Comparison of ENCODE assay signal across 21 cellular contexts in genomic region chr4:185099024-185099682, GRCh38. TPM values are rescaled to one million over a fixed set of nuclear protein-coding genes. Genes with fewer than 3 reads are reported as not detected.
A peak's percentile ranks its signal among the peaks of the same experiment; 100 is the strongest.
DNase-seq lines count a peak whose midpoint lies in the region; TF ChIP-seq lines count a peak whose summit lies in the region.
"Had no signal": no experiment of that assay in that cellular context is flagged by ENCODE, and none has a peak within 500 bp of the region (broad histone marks: within the 10 kb centered on the region; RNA-seq: fewer than 3 reads in every experiment).

No MANE protein-coding gene starts in this region.

- DNase-seq in BE2C (peak; percentile 60), H9 (no peak), endodermal cell (peak; percentile 60), left kidney (ENCODE audit: low read depth, low spot score) (peak; percentile 19), NOMO-1 treated with DMSO at 0.1 percent for 48 hours (lab: John Stamatoyannopoulos, UW; ENCODE audit: unreplicated experiment) (no peak), T1000 (lab: John Stamatoyannopoulos, UW) (no peak)
- DNase-seq in activated CD4-positive, alpha-beta T cell treated with anti-CD3 and anti-CD28 coated beads for 1 hour: no peak
- DNase-seq: GDM1, GOT3, Karpas-422, MV-4-11, NCI-H1105 treated with DMSO at 0.1 percent for 48 hours, NCI-H2081, NCI-H2171, NCI-H345, NCI-H524, NCI-H82, Peyer's patch had no signal

- H4K5ac ChIP-seq in H9 (ENCODE audit: insufficient read length, low read depth, low read length): no peak overlapping the region

- H3K79me1 ChIP-seq in H9 (ENCODE audit: insufficient read depth, low read depth, low read length, poor library complexity, severe bottlenecking): no peaks in the 10 kb centered on the region

- H4K8ac ChIP-seq in H9 (replicated peaks; ENCODE audit: insufficient read length, low read depth, low read length): no peak overlapping the region

- peak overlapping the region; percentile 29 for H2AFZ ChIP-seq in H9 (ENCODE audit: low read length)

- no peaks in the 10 kb centered on the region; the same call in 1 of the 2 replicates for H3K27me3 Mint-ChIP-seq in H9 (ENCODE audit: low read depth)
- peaks cover 5% of the 10 kb centered on the region for H3K27me3 Mint-ChIP-seq in endodermal cell (ENCODE audit: insufficient read depth)

- no peak overlapping the region for H2AK5ac ChIP-seq in H9 (ENCODE audit: insufficient read length, low read length)

- H3K36me3 Mint-ChIP-seq in H9 (ENCODE audit: insufficient read depth in 1 of 3, low read depth in 3 of 3) (no peaks in the 10 kb centered on the region; a peak in 2 of 7 replicates), endodermal cell (ENCODE audit: low read depth) (no peaks in the 10 kb centered on the region)
- H3K36me3 Mint-ChIP-seq: CD14-positive monocyte had no signal

- no peak overlapping the region for H3K4ac ChIP-seq in H9 (ENCODE audit: low read depth, low read length)

- no peak overlapping the region for H3K23ac ChIP-seq in H9 (ENCODE audit: insufficient read length, low read depth, low read length)

- H2BK12ac ChIP-seq in H9 (ENCODE audit: insufficient read length, low read depth, low read length): no peak overlapping the region

- no peak overlapping the region for H4K91ac ChIP-seq in H9 (ENCODE audit: insufficient read length, low read depth, low read length)

- no peaks in the 10 kb centered on the region for H3K27me3 ChIP-seq in BE2C
- H3K27me3 ChIP-seq in H9 (ENCODE audit: insufficient read depth, low read length): no peaks in the 10 kb centered on the region
- no peaks in the 10 kb centered on the region for H3K27me3 ChIP-seq in endodermal cell (ENCODE audit: control insufficient read depth, insufficient read depth, low read length, poor library complexity, severe bottlenecking)
- H3K27me3 ChIP-seq: Peyer's patch had no signal

- no peak overlapping the region for H3K56ac ChIP-seq in H9 (ENCODE audit: insufficient read length, low read depth, low read length)

- no peaks in the 10 kb centered on the region for H3K23me2 ChIP-seq in H9 (ENCODE audit: insufficient read length, low read depth, low read length, poor library complexity, severe bottlenecking)

- H3K4me2 ChIP-seq in H9 (ENCODE audit: insufficient read depth, insufficient read length, low read length): no peak overlapping the region

- H3K4me3 Mint-ChIP-seq in H9 (no peak overlapping the region; a peak in 1 of 5 replicates), endodermal cell (no peak overlapping the region)
- H3K4me3 Mint-ChIP-seq: CD14-positive monocyte had no signal

- H3T11ph ChIP-seq in H9 (ENCODE audit: low read length): no peak overlapping the region

- no peak overlapping the region for H2BK20ac ChIP-seq in H9 (ENCODE audit: low read depth, low read length, poor library complexity, severe bottlenecking)

- H3K4me1 Mint-ChIP-seq in H9 (peaks cover 14 to 18% of the 10 kb centered on the region in 2 experiments), endodermal cell (peaks cover 4% of the 10 kb centered on the region)
- H3K4me1 Mint-ChIP-seq: CD14-positive monocyte, IgD-negative memory B cell had no signal

- no peaks in the 10 kb centered on the region for H3K79me2 ChIP-seq in H9 (ENCODE audit: insufficient read depth, low read length)

- H2BK120ac ChIP-seq in H9 (ENCODE audit: low read depth, low read length, poor library complexity, severe bottlenecking): no peak overlapping the region

- H3K27ac Mint-ChIP-seq in H9 (no peak overlapping the region), endodermal cell (no peak overlapping the region)
- H3K27ac Mint-ChIP-seq: CD14-positive monocyte, IgD-negative memory B cell had no signal

- H3K9ac ChIP-seq in H9 (ENCODE audit: extremely low read depth, insufficient read length, low read length): no peak overlapping the region
- no peak overlapping the region for H3K9ac ChIP-seq in endodermal cell (ENCODE audit: extremely low read depth, low read length, poor library complexity, severe bottlenecking)

- no CpG with 5 or more reads among the region's 8 CpGs for WGBS in H9 (ENCODE audit: extremely low coverage, insufficient read length, low lambda C conversion rate)
- WGBS in endodermal cell (ENCODE audit: insufficient coverage in 1 of 2, insufficient read length in 1 of 2), 2 experiments: 72 to 83% methylated on average over 6 to 8 of the region's 8 CpGs

- H3K18ac ChIP-seq in H9 (ENCODE audit: insufficient read length, low read depth, low read length): peak overlapping the region; percentile 36

- H3K4me3 ChIP-seq in BE2C (ENCODE audit: low read depth, low read length) (no peak overlapping the region), endodermal cell (ENCODE audit: low read length) (no peak overlapping the region)
- H3K4me3 ChIP-seq: Peyer's patch, SK-N-MC had no signal

- no peaks in the 10 kb centered on the region for H4K20me1 ChIP-seq in H9 (ENCODE audit: control insufficient read depth, insufficient read depth, insufficient read length)

- no peak overlapping the region for H2BK15ac ChIP-seq in H9 (ENCODE audit: low read depth, low read length)

- H3K9me3 ChIP-seq in BE2C: no peaks in the 10 kb centered on the region
- no peaks in the 10 kb centered on the region for H3K9me3 ChIP-seq in H9 (ENCODE audit: control insufficient read depth, low read depth, low read length)
- H3K9me3 ChIP-seq in endodermal cell (ENCODE audit: control insufficient read depth, low read length): no peaks in the 10 kb centered on the region
- H3K9me3 ChIP-seq: Peyer's patch had no signal

- no peak overlapping the region for H3K27ac ChIP-seq in H9 (ENCODE audit: insufficient read length, low read depth, low read length)
- H3K27ac ChIP-seq in endodermal cell (ENCODE audit: low read depth, low read length): no peak overlapping the region
- H3K27ac ChIP-seq: Peyer's patch, SK-N-MC had no signal

- H2BK5ac ChIP-seq in H9 (ENCODE audit: insufficient read length, low read length): no peak overlapping the region

- H3K36me3 ChIP-seq in BE2C: no peaks in the 10 kb centered on the region
- no peaks in the 10 kb centered on the region for H3K36me3 ChIP-seq in endodermal cell (ENCODE audit: control insufficient read depth, insufficient read depth, low read length)
- H3K36me3 ChIP-seq: Peyer's patch had no signal

- peaks cover 4% of the 10 kb centered on the region for H3K4me1 ChIP-seq in BE2C
- H3K4me1 ChIP-seq in H9 (ENCODE audit: insufficient read depth, low read length): no peaks in the 10 kb centered on the region
- H3K4me1 ChIP-seq in endodermal cell (ENCODE audit: control insufficient read depth, insufficient read depth, low read length): no peaks in the 10 kb centered on the region
- H3K4me1 ChIP-seq: Peyer's patch had no signal

- 0 out of 2 replicates have a peak, but pooled peaks have one; percentile 8 for TF ChIP-seq CTCF in BE2C (IDR thresholded peaks at IDR 0.05; ENCODE audit: low read depth, low read length)
- TF ChIP-seq CTCF in H9 (conservative IDR thresholded peaks at IDR 0.05): no peak
- TF ChIP-seq CTCF in endodermal cell (conservative IDR thresholded peaks at IDR 0.05): no peak

- H3K9me3 Mint-ChIP-seq in H9 (no peaks in the 10 kb centered on the region; a peak in 1 of 5 replicates), endodermal cell (no peaks in the 10 kb centered on the region)

- peak overlapping the region; percentile 70; the same call in 1 of the 2 replicates for H3K14ac ChIP-seq in H9 (ENCODE audit: insufficient read depth, low read length)

RNA-seq across cellular contexts. Expression of gene SLC25A4, which starts 43.9 kb away (rescaled TPM):
- 83.0 TPM for polyA plus RNA-seq in BE2C (2012; ENCODE audit: insufficient read depth, insufficient read length, low read depth)
- total RNA-seq in H9 (2021): 54.4 and 55.9 TPM in 2 replicates
- 10 to 100 TPM; 19.5 to 22.0 TPM for total RNA-seq in endodermal cell
- 23.0 TPM for polyA plus RNA-seq in endodermal cell (2013, experiment 1 of 2)
- polyA plus RNA-seq in endodermal cell (2013, experiment 2 of 2): 18.6 TPM

Comparison
In these comparisons a context has a peak if more than half of its experiments do, and no peak if none do; other contexts are left out.
1. DNase-seq: peak in BE2C (single experiment), endodermal cell (single experiment) and left kidney (single experiment); none in H9 (single experiment), NOMO-1 treated with DMSO at 0.1 percent for 48 hours (single experiment), T1000 (single experiment) and activated CD4-positive, alpha-beta T cell treated with anti-CD3 and anti-CD28 coated beads for 1 hour (single experiment).